ENCODE assay signal across 28 cellular contexts in genomic region chr5:6611561-6612256, GRCh38. TPM values are rescaled to one million over a fixed set of nuclear protein-coding genes. Genes with fewer than 3 reads are reported as not detected.
DNase-seq lines count a peak whose midpoint lies in the region; ATAC-seq and TF ChIP-seq lines count a peak whose summit lies in the region.
"Had no signal": no experiment of that assay in that cellular context is flagged by ENCODE, and none has a peak within 500 bp of the region (broad histone marks: within the 10 kb centered on the region; RNA-seq: fewer than 3 reads in every experiment).

No MANE protein-coding gene starts in this region.

- no peaks in the 10 kb centered on the region for H3K27me3 ChIP-seq in stomach
- H3K27me3 ChIP-seq: BE2C, neutrophil, Peyer's patch had no signal

- no peaks in the 10 kb centered on the region for H3K9me3 ChIP-seq in stomach
- H3K9me3 ChIP-seq: BE2C, neutrophil, Peyer's patch had no signal

- DNase-seq in DMS79 (lab: John Stamatoyannopoulos, UW) = peak; percentile 85
- DNase-seq in NCI-H2029 (lab: John Stamatoyannopoulos, UW) = peak; percentile 67
- peak; percentile 66 for DNase-seq in NCI-H510A (lab: John Stamatoyannopoulos, UW)
- DNase-seq in left kidney (ENCODE audit: low read depth, low spot score) = peak; percentile 56
- no peak for DNase-seq in NCI-H2227 treated with DMSO at 0.1 percent for 48 hours (lab: John Stamatoyannopoulos, UW)
- no peak for DNase-seq in NCI-H1694 treated with DMSO at 0.1 percent for 48 hours (lab: John Stamatoyannopoulos, UW)
- DNase-seq in stomach = no peak
- DNase-seq: ACHN; activated CD4-positive, alpha-beta memory T cell treated with anti-CD3 and anti-CD28 coated beads for 36 hours; activated CD4-positive, CD25-positive, alpha-beta regulatory T cell treated with anti-CD3 and anti-CD28 coated beads, Interleukin-2, amount 50 U/mL, for 72 hours; activated naive CD4-positive, alpha-beta T cell treated with Interleukin-2 at 50 U/mL for 16 hours; BE2C; CD8-positive, alpha-beta memory T cell; central memory CD4-positive, alpha-beta T cell; effector memory CD8-positive, alpha-beta T cell; erythroblast; HCEC 1CT; left ventricle myocardium superior; NCI-H1930; NCI-H748 treated with DMSO at 0.1 percent for 48 hours; Peyer's patch; SHP77; stimulated activated CD8-positive, alpha-beta memory T cell treated with anti-CD3 and anti-CD28 coated beads, Interleukin-4, amount 100 ng/mL, for 48 hours; T-helper 2 cell had no signal

- no peaks in the 10 kb centered on the region for H3K4me1 ChIP-seq in stomach
- H3K4me1 ChIP-seq: BE2C, Peyer's patch had no signal

- H3K36me3 ChIP-seq in stomach = peaks cover 88 to 100% (median 99%) of the 10 kb centered on the region in 4 donors

- ATAC-seq in GM21576 (IDR thresholded peaks at IDR 0.05; ENCODE audit: unreplicated experiment) = no peak
- ATAC-seq: effector memory CD8-positive, alpha-beta T cell; left ventricle myocardium superior; sciatic nerve had no signal

- no peak for TF ChIP-seq CTCF in stomach (IDR thresholded peaks at IDR 0.05)

- no peak overlapping the region for H3K27ac ChIP-seq in stomach
- H3K27ac ChIP-seq: HL-60, neutrophil, Peyer's patch had no signal

- intact Hi-C loops in stomach (cut with DNase I; ENCODE audit: low total_unique reads) = no loop called here

- H3K4me3 ChIP-seq in stomach = no peak overlapping the region
- H3K4me3 ChIP-seq: Peyer's patch had no signal

- no peak for TF ChIP-seq EP300 in stomach (IDR thresholded peaks at IDR 0.05)

- TF ChIP-seq POLR2A in stomach (IDR thresholded peaks at IDR 0.05) = no peak

- 79 to 89% (median 87%) methylated on average over 18 of the region's 18 CpGs for WGBS in stomach, 5 donors

RNA-seq across cellular contexts. Expression of gene NSUN2, which starts 21.1 kb away (rescaled TPM):
- total RNA-seq in stomach = 100 to 1,000 TPM in 2 of 5 donors, 10 to 100 TPM in 3; 39.6 to 249 (median 74.0) TPM
- polyA plus RNA-seq in stomach = 10 to 100 TPM; 23.1 to 30.0 (median 25.3) TPM

RNA-seq across cellular contexts. Expression of gene SRD5A1, which starts 21.5 kb away (rescaled TPM):
- total RNA-seq in stomach = 1 to 10 TPM in 4 of 5 donors, not detected in 1; 1.3 to 7.7 (median 4.8) TPM
- 10 to 100 TPM in 1 of 3 donors, 1 to 10 TPM in 2; 3.8 to 12.8 (median 4.2) TPM for polyA plus RNA-seq in stomach

Comparison
In these comparisons a context has a peak if more than half of its experiments do, and no peak if none do; other contexts are left out.
1. DNase-seq: peak in DMS79 (single experiment), NCI-H2029 (single experiment), NCI-H510A (single experiment) and left kidney (single experiment); none in NCI-H2227 treated with DMSO at 0.1 percent for 48 hours (single experiment), NCI-H1694 treated with DMSO at 0.1 percent for 48 hours (single experiment) and stomach (single experiment).